ENCODE assay signal across 9 cellular contexts in the genomic region with DNA sequence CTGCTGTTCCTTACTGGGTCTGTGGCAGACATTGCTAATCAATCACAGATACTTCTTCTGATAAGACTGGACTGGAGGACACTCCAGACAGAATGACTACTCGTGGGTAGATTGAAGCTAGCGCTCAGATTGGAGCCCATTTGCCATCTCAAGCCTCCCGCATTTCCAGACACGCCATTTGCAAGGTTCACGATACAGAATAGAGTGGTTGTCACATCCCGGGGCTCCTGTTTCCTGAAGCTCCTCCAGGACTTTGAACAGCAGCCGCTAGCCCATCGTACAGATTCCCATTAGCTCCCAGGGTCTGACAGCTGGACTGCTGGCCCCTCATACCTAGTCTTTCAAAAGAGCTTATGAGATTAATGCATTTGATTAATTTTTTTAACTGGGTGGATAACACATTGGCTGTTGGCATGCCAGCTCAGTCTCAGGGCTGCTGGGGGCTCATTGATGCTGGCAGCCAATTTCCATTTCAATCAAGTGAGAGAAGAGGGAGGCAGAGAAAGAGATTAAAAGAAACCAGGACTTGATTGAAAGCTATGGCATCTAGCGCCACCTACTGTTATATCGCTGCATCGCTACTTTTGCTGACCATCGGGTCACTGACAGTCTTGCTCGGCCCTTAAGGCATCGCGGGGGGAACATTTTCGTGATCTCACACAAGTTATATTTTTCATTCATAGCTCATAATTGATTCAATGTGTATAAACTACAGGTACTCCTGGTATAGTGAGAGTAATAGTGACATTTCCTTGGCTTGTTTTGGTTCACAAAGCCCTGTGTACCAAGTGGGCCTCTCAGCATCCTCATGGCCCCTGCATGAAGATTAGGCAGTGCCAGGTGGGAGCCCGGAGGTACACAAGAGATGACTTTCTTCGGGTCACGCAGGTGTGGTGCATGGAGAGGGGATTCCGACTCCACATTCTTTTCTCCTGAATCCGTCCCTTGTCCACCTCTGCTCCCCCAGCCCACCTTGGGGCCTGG.
DNase-seq lines count a peak whose midpoint lies in the region; ATAC-seq, FAIRE-seq and TF ChIP-seq lines count a peak whose summit lies in the region.
"Had no signal": no experiment of that assay in that cellular context is flagged by ENCODE, and none has a peak within 500 bp of the region (broad histone marks: within the 10 kb centered on the region; RNA-seq: fewer than 3 reads in every experiment).

No MANE protein-coding gene starts in this region.

- CTCF ChIA-PET in activated CD4-positive, alpha-beta memory T cell treated with anti-CD3 and anti-CD28 coated beads for 36 hours (lab: Charles Lee): interaction anchor here (0.7 to 1.5 kb wide), 13 partner anchors 9 to 1304 kb away, joined by 3 to 13 read pairs (median 4); no protein-coding TSS in a partner anchor
- CTCF ChIA-PET in CD4-positive, alpha-beta memory T cell (lab: Charles Lee; ENCODE audit: partially characterized antibody): interaction anchor here (0.7 to 2.5 kb wide), 7 partner anchors 10 to 1007 kb away, joined by 3 to 5 read pairs (median 3); no protein-coding TSS in a partner anchor

- H3K4me3 Mint-ChIP-seq in activated CD4-positive, alpha-beta memory T cell treated with anti-CD3 and anti-CD28 coated beads for 36 hours: no peak overlapping the region
- no peak overlapping the region for H3K4me3 Mint-ChIP-seq in CD4-positive, alpha-beta memory T cell
- H3K4me3 Mint-ChIP-seq: T-cell had no signal

- H3K79me2 ChIP-seq in GM23248 (ENCODE audit: insufficient read depth): no peaks in the 10 kb centered on the region

- FAIRE-seq in pancreas (lab: Jason Lieb, UNC): no peak

- no peak overlapping the region for H3K9ac ChIP-seq in GM23248

- intact Hi-C loops in activated CD4-positive, alpha-beta memory T cell treated with anti-CD3 and anti-CD28 coated beads for 36 hours (cut with micrococcal nuclease): loop anchor here (5.0 kb wide), 1 partner anchor 296 kb away; no protein-coding TSS in a partner anchor
- intact Hi-C loops in pancreas (cut with DNase I): loop anchor here in 2 of 3 donors (5.0 to 10.0 kb wide), 2 partner anchors 296 to 298 kb away; no protein-coding TSS in a partner anchor
- intact Hi-C loops in CD4-positive, alpha-beta memory T cell (cut with micrococcal nuclease): no loop called here

- H3K9me3 Mint-ChIP-seq in activated CD4-positive, alpha-beta memory T cell treated with anti-CD3 and anti-CD28 coated beads for 36 hours: no peaks in the 10 kb centered on the region
- H3K9me3 Mint-ChIP-seq in CD4-positive, alpha-beta memory T cell: peaks cover 0 to 4% (median 0%) of the 10 kb centered on the region in 8 donors
- H3K9me3 Mint-ChIP-seq: T-cell had no signal

- H3K27me3 ChIP-seq in GM23248 (replicated peaks; ENCODE audit: insufficient read depth) (no peaks in the 10 kb centered on the region), pancreas (no peaks in the 10 kb centered on the region)
- H3K27me3 ChIP-seq in CD4-positive, alpha-beta memory T cell (ENCODE audit: insufficient read depth, low read length): no peaks in the 10 kb centered on the region

- no peaks in the 10 kb centered on the region for H3K4me1 Mint-ChIP-seq in activated CD4-positive, alpha-beta memory T cell treated with anti-CD3 and anti-CD28 coated beads for 36 hours (ENCODE audit: low read depth)
- peaks cover 0 to 5% (median 0%) of the 10 kb centered on the region in 4 donors for H3K4me1 Mint-ChIP-seq in CD4-positive, alpha-beta memory T cell

- H3K27ac Mint-ChIP-seq in activated CD4-positive, alpha-beta memory T cell treated with anti-CD3 and anti-CD28 coated beads for 36 hours: no peak overlapping the region
- no peak overlapping the region for H3K27ac Mint-ChIP-seq in CD4-positive, alpha-beta memory T cell
- H3K27ac Mint-ChIP-seq: T-cell had no signal

- H3K4me2 ChIP-seq in GM23248 (ENCODE audit: unreplicated experiment): no peak overlapping the region

- DNase-seq in GM23248 (peak; percentile 58), NCI-H2227 (lab: John Stamatoyannopoulos, UW; ENCODE audit: unreplicated experiment) (peak; percentile 84), germinal center (ENCODE audit: low spot score) (peak; percentile 55), pancreas (peak in 5 of 6 donors; percentile 20 to 75 (median 57))
- peak; percentile 55 for DNase-seq in activated CD4-positive, alpha-beta memory T cell treated with anti-CD3 and anti-CD28 coated beads for 36 hours
- no peak for DNase-seq in CD4-positive, alpha-beta memory T cell

- H3K4me3 ChIP-seq in GM23248: no peak overlapping the region
- no peak overlapping the region for H3K4me3 ChIP-seq in pancreas
- no peak overlapping the region for H3K4me3 ChIP-seq in CD4-positive, alpha-beta memory T cell (ENCODE audit: low read length in 2 of 2)

- H3K4me1 ChIP-seq in GM23248 (ENCODE audit: insufficient read depth): no peaks in the 10 kb centered on the region
- H3K4me1 ChIP-seq in pancreas: no peaks in the 10 kb centered on the region
- H3K4me1 ChIP-seq in CD4-positive, alpha-beta memory T cell (ENCODE audit: insufficient read depth, low read length): no peaks in the 10 kb centered on the region

- TF ChIP-seq CTCF in C4-2B (conservative IDR thresholded peaks at IDR 0.05) (peak; percentile 84), pancreas (IDR thresholded peaks at IDR 0.05) (peak; percentile 58 to 82 (median 70))

- 12 to 14% methylated on average over 21 of the region's 21 CpGs for WGBS in GM23248 (ENCODE audit: low coverage in 1 of 2, low lambda C conversion rate in 2 of 2, missing lambda C conversion rate in 2 of 2), 2 experiments
- 24% methylated on average over 21 of the region's 21 CpGs for WGBS in pancreas, 2 donors

- H3K9me2 ChIP-seq in GM23248 (ENCODE audit: insufficient read depth): no peaks in the 10 kb centered on the region

- ATAC-seq in pancreas: peak in 3 of 4 donors; percentile 50 to 65 (median 60)
- ATAC-seq in GM21576 (IDR thresholded peaks at IDR 0.05; ENCODE audit: unreplicated experiment): no peak
- ATAC-seq: T-cell had no signal

- H3K9me3 ChIP-seq in GM23248 (ENCODE audit: low read depth) (no peaks in the 10 kb centered on the region), pancreas (no peaks in the 10 kb centered on the region)
- no peaks in the 10 kb centered on the region for H3K9me3 ChIP-seq in CD4-positive, alpha-beta memory T cell (ENCODE audit: control insufficient read depth in 1 of 2, low read length in 2 of 2)

- no peak overlapping the region for H3K27ac ChIP-seq in C4-2B
- H3K27ac ChIP-seq in GM23248: no peak overlapping the region
- H3K27ac ChIP-seq in pancreas: no peak overlapping the region
- no peak overlapping the region for H3K27ac ChIP-seq in CD4-positive, alpha-beta memory T cell (ENCODE audit: low read depth, low read length)

- in situ Hi-C loops in GM23248 (cut with MboI): no loop called here

- POLR2A ChIA-PET in activated CD4-positive, alpha-beta memory T cell treated with anti-CD3 and anti-CD28 coated beads for 36 hours (lab: Charles Lee): interaction anchor here (0.6 kb wide), 1 partner anchor 68 kb away, joined by 3 read pairs; no protein-coding TSS in a partner anchor
- POLR2A ChIA-PET in CD4-positive, alpha-beta memory T cell (lab: Charles Lee; ENCODE audit: partially characterized antibody): interaction anchor here (0.5 kb wide), 1 partner anchor 1002 kb away, joined by 3 read pairs; no protein-coding TSS in a partner anchor

- no peak overlapping the region for H2AFZ ChIP-seq in GM23248

- H4K20me1 ChIP-seq in GM23248 (ENCODE audit: insufficient read depth): no peaks in the 10 kb centered on the region

- peaks cover 3% of the 10 kb centered on the region for H3K27me3 Mint-ChIP-seq in activated CD4-positive, alpha-beta memory T cell treated with anti-CD3 and anti-CD28 coated beads for 36 hours
- H3K27me3 Mint-ChIP-seq in CD4-positive, alpha-beta memory T cell: peaks cover 12 to 19% of the 10 kb centered on the region in 2 donors

- H3F3A ChIP-seq in GM23248 (ENCODE audit: insufficient read depth): no peaks in the 10 kb centered on the region

- H3K36me3 ChIP-seq in GM23248 (ENCODE audit: low read depth): no peaks in the 10 kb centered on the region
- H3K36me3 ChIP-seq in pancreas: no peaks in the 10 kb centered on the region
- H3K36me3 ChIP-seq in CD4-positive, alpha-beta memory T cell (ENCODE audit: insufficient read depth, low read length): no peaks in the 10 kb centered on the region

- no peaks in the 10 kb centered on the region for H3K36me3 Mint-ChIP-seq in activated CD4-positive, alpha-beta memory T cell treated with anti-CD3 and anti-CD28 coated beads for 36 hours
- no peaks in the 10 kb centered on the region for H3K36me3 Mint-ChIP-seq in CD4-positive, alpha-beta memory T cell
- H3K36me3 Mint-ChIP-seq: T-cell had no signal

Comparison
In these comparisons a context has a peak if more than half of its experiments do, and no peak if none do; other contexts are left out.
1. DNase-seq: peak in GM23248 (single experiment), NCI-H2227 (single experiment), activated CD4-positive, alpha-beta memory T cell treated with anti-CD3 and anti-CD28 coated beads for 36 hours (single experiment), germinal center (single experiment) and pancreas (5 of 6); none in CD4-positive, alpha-beta memory T cell (0 of 5).